In the genomic region with DNA sequence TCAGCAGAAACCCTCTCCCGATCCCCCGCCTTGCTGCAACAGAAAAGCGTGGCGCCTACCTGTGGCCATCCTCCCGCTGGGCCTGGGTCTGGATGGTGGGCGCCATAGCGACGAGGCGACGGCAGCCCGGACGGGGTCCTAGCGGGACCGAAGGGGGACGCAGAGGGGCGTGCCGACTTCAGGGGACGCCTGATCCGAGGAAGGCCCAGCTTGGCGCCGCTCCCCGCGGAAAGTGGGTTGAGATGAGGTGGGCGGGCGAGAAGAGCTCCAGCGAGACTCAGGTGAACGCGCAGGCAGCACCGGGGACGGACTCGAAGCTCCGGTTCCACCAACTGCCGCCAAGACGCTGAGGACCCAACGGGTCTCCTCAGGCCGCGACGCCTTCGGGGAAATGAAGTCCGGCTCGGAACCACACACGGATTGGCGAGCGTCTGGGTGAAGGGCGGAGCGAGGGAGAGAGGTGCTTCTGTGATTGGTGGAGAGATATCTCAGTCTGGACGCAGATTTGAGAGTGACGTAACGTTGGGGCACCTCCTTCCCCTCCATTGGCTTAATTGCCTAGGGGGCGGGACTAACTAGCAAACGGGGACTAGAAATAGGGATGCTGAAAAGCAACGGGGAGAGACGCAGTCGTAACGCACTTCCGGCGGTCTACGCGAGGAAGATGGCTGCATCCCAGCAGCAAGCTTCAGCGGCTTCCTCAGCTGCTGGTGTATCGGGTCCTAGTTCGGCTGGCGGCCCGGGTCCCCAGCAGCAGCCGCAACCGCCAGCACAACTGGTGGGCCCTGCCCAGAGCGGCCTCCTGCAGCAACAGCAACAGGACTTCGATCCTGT, we compare ENCODE assay signal across 1 cellular context.
TF ChIP-seq lines count a peak whose summit lies in the region.

A gene with protein sequence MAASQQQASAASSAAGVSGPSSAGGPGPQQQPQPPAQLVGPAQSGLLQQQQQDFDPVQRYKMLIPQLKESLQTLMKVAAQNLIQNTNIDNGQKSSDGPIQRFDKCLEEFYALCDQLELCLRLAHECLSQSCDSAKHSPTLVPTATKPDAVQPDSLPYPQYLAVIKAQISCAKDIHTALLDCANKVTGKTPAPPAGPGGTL (plus strand): TSS at position 620 of the 834 bp plus-strand sequence. CDS start 45 bp downstream, at position 665.
PAF1 (minus strand) TSS at position 348 of the 834 bp plus-strand sequence; CDS start at position 106, 242 bp downstream.

TF ChIP-seq in HepG2, 621 proteins besides CTCF, POLR2A, EP300 and RAD21 (continued from another document and continues in another):
- TF ChIP-seq, protein P1, sequence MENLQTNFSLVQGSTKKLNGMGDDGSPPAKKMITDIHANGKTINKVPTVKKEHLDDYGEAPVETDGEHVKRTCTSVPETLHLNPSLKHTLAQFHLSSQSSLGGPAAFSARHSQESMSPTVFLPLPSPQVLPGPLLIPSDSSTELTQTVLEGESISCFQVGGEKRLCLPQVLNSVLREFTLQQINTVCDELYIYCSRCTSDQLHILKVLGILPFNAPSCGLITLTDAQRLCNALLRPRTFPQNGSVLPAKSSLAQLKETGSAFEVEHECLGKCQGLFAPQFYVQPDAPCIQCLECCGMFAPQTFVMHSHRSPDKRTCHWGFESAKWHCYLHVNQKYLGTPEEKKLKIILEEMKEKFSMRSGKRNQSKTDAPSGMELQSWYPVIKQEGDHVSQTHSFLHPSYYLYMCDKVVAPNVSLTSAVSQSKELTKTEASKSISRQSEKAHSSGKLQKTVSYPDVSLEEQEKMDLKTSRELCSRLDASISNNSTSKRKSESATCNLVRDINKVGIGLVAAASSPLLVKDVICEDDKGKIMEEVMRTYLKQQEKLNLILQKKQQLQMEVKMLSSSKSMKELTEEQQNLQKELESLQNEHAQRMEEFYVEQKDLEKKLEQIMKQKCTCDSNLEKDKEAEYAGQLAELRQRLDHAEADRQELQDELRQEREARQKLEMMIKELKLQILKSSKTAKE (CRISPR knock-in tag; IDR thresholded peaks at IDR 0.05; ENCODE audit: borderline replicate concordance), result no peak
- peak; percentile 33 for TF ChIP-seq MED1 (CRISPR knock-in tag; IDR thresholded peaks at IDR 0.05)
- peak; percentile 83 for TF ChIP-seq SAP130 (CRISPR knock-in tag; IDR thresholded peaks at IDR 0.05; ENCODE audit: low read depth)
- TF ChIP-seq, protein P2, sequence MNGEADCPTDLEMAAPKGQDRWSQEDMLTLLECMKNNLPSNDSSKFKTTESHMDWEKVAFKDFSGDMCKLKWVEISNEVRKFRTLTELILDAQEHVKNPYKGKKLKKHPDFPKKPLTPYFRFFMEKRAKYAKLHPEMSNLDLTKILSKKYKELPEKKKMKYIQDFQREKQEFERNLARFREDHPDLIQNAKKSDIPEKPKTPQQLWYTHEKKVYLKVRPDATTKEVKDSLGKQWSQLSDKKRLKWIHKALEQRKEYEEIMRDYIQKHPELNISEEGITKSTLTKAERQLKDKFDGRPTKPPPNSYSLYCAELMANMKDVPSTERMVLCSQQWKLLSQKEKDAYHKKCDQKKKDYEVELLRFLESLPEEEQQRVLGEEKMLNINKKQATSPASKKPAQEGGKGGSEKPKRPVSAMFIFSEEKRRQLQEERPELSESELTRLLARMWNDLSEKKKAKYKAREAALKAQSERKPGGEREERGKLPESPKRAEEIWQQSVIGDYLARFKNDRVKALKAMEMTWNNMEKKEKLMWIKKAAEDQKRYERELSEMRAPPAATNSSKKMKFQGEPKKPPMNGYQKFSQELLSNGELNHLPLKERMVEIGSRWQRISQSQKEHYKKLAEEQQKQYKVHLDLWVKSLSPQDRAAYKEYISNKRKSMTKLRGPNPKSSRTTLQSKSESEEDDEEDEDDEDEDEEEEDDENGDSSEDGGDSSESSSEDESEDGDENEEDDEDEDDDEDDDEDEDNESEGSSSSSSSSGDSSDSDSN (CRISPR knock-in tag; IDR thresholded peaks at IDR 0.05), result peak; percentile 64
- TF ChIP-seq SRF (IDR thresholded peaks at IDR 0.05; ENCODE audit: low read depth, low read length), result 0 out of 2 replicates have a peak, but pooled peaks have one; percentile 42
- TF ChIP-seq ZNF850 (CRISPR knock-in tag; conservative IDR thresholded peaks at IDR 0.05), result no peak
- TF ChIP-seq MAF1 (CRISPR knock-in tag; IDR thresholded peaks at IDR 0.05; ENCODE audit: borderline replicate concordance), result peak; percentile 43; the same call in 1 of the 2 replicates
- TF ChIP-seq ZNF354B (CRISPR knock-in tag; IDR thresholded peaks at IDR 0.05), result no peak
- TF ChIP-seq, protein P3, sequence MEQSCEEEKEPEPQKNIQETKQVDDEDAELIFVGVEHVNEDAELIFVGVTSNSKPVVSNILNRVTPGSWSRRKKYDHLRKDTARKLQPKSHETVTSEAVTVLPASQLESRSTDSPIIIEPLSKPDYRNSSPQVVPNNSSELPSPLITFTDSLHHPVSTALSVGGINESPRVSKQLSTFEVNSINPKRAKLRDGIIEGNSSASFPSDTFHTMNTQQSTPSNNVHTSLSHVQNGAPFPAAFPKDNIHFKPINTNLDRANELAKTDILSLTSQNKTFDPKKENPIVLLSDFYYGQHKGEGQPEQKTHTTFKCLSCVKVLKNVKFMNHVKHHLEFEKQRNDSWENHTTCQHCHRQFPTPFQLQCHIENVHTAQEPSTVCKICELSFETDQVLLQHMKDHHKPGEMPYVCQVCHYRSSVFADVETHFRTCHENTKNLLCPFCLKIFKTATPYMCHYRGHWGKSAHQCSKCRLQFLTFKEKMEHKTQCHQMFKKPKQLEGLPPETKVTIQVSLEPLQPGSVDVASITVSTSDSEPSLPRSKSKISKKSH (CRISPR knock-in tag; IDR thresholded peaks at IDR 0.05; ENCODE audit: borderline replicate concordance), result 0 out of 2 replicates have a peak, but pooled peaks have one; percentile 10
- TF ChIP-seq, protein P4, sequence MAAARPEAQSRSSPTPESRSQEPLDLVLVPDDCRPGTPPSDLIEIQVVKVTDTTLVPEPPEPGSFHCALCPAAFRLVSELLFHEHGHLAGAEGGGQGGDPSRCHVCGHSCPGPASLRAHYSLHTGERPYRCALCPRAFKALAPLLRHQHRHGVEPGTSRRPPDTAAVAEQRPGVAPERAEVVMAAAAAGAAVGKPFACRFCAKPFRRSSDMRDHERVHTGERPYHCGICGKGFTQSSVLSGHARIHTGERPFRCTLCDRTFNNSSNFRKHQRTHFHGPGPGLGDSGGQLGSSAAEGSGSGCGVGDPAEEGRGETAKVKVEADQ (CRISPR knock-in tag; IDR thresholded peaks at IDR 0.05; ENCODE audit: borderline replicate concordance), result peak; percentile 79; the same call in 1 of the 2 replicates
- peak; percentile 65; the same call in 1 of the 2 replicates for TF ChIP-seq PRDM15 (CRISPR knock-in tag; IDR thresholded peaks at IDR 0.05)
- TF ChIP-seq, protein P5, sequence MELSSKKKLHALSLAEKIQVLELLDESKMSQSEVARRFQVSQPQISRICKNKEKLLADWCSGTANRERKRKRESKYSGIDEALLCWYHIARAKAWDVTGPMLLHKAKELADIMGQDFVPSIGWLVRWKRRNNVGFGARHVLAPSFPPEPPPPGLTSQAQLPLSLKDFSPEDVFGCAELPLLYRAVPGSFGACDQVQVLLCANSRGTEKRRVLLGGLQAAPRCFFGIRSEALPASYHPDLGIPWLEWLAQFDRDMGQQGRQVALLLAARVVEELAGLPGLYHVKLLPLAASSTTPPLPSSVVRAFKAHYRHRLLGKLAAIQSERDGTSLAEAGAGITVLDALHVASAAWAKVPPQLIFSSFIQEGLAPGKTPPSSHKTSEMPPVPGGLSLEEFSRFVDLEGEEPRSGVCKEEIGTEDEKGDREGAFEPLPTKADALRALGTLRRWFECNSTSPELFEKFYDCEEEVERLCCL (CRISPR knock-in tag; IDR thresholded peaks at IDR 0.05; ENCODE audit: borderline replicate concordance), result no peak
- TF ChIP-seq, protein P6, sequence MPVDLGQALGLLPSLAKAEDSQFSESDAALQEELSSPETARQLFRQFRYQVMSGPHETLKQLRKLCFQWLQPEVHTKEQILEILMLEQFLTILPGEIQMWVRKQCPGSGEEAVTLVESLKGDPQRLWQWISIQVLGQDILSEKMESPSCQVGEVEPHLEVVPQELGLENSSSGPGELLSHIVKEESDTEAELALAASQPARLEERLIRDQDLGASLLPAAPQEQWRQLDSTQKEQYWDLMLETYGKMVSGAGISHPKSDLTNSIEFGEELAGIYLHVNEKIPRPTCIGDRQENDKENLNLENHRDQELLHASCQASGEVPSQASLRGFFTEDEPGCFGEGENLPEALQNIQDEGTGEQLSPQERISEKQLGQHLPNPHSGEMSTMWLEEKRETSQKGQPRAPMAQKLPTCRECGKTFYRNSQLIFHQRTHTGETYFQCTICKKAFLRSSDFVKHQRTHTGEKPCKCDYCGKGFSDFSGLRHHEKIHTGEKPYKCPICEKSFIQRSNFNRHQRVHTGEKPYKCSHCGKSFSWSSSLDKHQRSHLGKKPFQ (CRISPR knock-in tag; IDR thresholded peaks at IDR 0.05; ENCODE audit: insufficient replicate concordance), result peak; percentile 15
- peak; percentile 44; the same call in 1 of the 2 replicates for TF ChIP-seq GATAD2A (CRISPR knock-in tag; IDR thresholded peaks at IDR 0.05)
- no peak for TF ChIP-seq TOE1 (CRISPR knock-in tag; IDR thresholded peaks at IDR 0.05)
- peak; percentile 84 for TF ChIP-seq ZNF687 (CRISPR knock-in tag; IDR thresholded peaks at IDR 0.05)
- TF ChIP-seq DRAP1 (CRISPR knock-in tag; IDR thresholded peaks at IDR 0.05), result peak; percentile 100
- no peak for TF ChIP-seq TBL1XR1 (IDR thresholded peaks at IDR 0.05; ENCODE audit: borderline replicate concordance, low read length, partially characterized antibody)
- TF ChIP-seq SMAD3 (CRISPR knock-in tag; IDR thresholded peaks at IDR 0.05), result peak; percentile 53; the same call in 1 of the 2 replicates
- TF ChIP-seq HCFC1 (IDR thresholded peaks at IDR 0.05; ENCODE audit: low read depth, low read length), result peak; percentile 78
- TF ChIP-seq MLLT10 (CRISPR knock-in tag; IDR thresholded peaks at IDR 0.05), result peak; percentile 79; the same call in 1 of the 2 replicates
- peak; percentile 83; the same call in 1 of the 2 replicates for TF ChIP-seq ZNF468 (CRISPR knock-in tag; IDR thresholded peaks at IDR 0.05)
- TF ChIP-seq TEAD3 (CRISPR knock-in tag; optimal IDR thresholded peaks at IDR 0.05; ENCODE audit: borderline replicate concordance), result no peak
- TF ChIP-seq XRCC5 (optimal IDR thresholded peaks at IDR 0.05; ENCODE audit: low read length), result peak; percentile 31
- TF ChIP-seq YEATS2 (CRISPR knock-in tag; IDR thresholded peaks at IDR 0.05; ENCODE audit: borderline replicate concordance), result peak; percentile 47
- no peak; the same call in 1 of the 2 replicates for TF ChIP-seq KAT7 (CRISPR knock-in tag; IDR thresholded peaks at IDR 0.05; ENCODE audit: borderline replicate concordance)
- peak; percentile 78; the same call in 1 of the 2 replicates for TF ChIP-seq MED13 (CRISPR knock-in tag; IDR thresholded peaks at IDR 0.05)
- 0 out of 2 replicates have a peak, but pooled peaks have one; percentile 71 for TF ChIP-seq PBX3 (CRISPR knock-in tag; IDR thresholded peaks at IDR 0.05; ENCODE audit: borderline replicate concordance)
